ENCODE assay signal across 8 cellular contexts in genomic region chr12:104456417-104456949, GRCh38. TPM values are rescaled to one million over a fixed set of nuclear protein-coding genes. Genes with fewer than 3 reads are reported as not detected.
A peak's percentile ranks its signal among the peaks of the same experiment; 100 is the strongest.
DNase-seq lines count a peak whose midpoint lies in the region; ATAC-seq and TF ChIP-seq lines count a peak whose summit lies in the region.

TSS of gene CHST11 (plus strand) at chr12:104456948.

- peaks cover 40% of the 10 kb centered on the region for H3K4me1 Mint-ChIP-seq in activated CD4-positive, alpha-beta T cell treated with anti-CD3 and anti-CD28 coated beads, Interleukin-2, amount 10 ng/mL, durations not matched to agents 24 days and 14 days

- H3K27ac ChIP-seq in coronary artery: peak within 1 kb of the TSS; percentile 91 to 94

- peaks cover 2% of the 10 kb centered on the region for H3K27me3 Mint-ChIP-seq in activated CD4-positive, alpha-beta T cell treated with anti-CD3 and anti-CD28 coated beads, Interleukin-2, amount 10 ng/mL, durations not matched to agents 24 days and 14 days

- TF ChIP-seq CTCF in coronary artery (IDR thresholded peaks at IDR 0.05): peak; percentile 26

- intact Hi-C loops in activated CD4-positive, alpha-beta T cell treated with anti-CD3 and anti-CD28 coated beads, Interleukin-2, amount 10 ng/mL, durations not matched to agents 24 days and 14 days (cut with micrococcal nuclease): loop anchor here (2.0 to 5.0 kb wide), 10 partner anchors 76 to 876 kb away; partner anchors contain the start of genes C12orf75, SLC41A2 and WASHC4
- intact Hi-C loops in left colon (cut with DNase I, micrococcal nuclease): no loop called here

- ATAC-seq in GM18909 (IDR thresholded peaks at IDR 0.05; ENCODE audit: poor library complexity, unreplicated experiment) (peak; percentile 68), HG03196 (IDR thresholded peaks at IDR 0.05; ENCODE audit: unreplicated experiment) (peak; percentile 50), left colon (peak; percentile 76)

- no peaks in the 10 kb centered on the region for H3K9me3 Mint-ChIP-seq in activated CD4-positive, alpha-beta T cell treated with anti-CD3 and anti-CD28 coated beads, Interleukin-2, amount 10 ng/mL, durations not matched to agents 24 days and 14 days

- DNase-seq in AG08396 (ENCODE audit: low spot score) (peak; percentile 97), NCI-H524 (lab: John Stamatoyannopoulos, UW) (peak; percentile 74 to 85), coronary artery (ENCODE audit: low spot score) (peak; percentile 92), left colon (peak; percentile 68 to 75)
- peak; percentile 94 for DNase-seq in activated CD4-positive, alpha-beta T cell treated with anti-CD3 and anti-CD28 coated beads, Interleukin-2, amount 10 ng/mL, durations not matched to agents 24 days and 14 days
- DNase-seq in stimulated activated CD4-positive, alpha-beta T cell treated with anti-CD3 and anti-CD28 coated beads, Interleukin-1b, Interleukin-23, amount 100 ng/mL, for 24 hours (ENCODE audit: low read depth in 4 of 4, low spot score in 1 of 4): peak; percentile 41 to 71 (median 53)

- H3K4me3 ChIP-seq in coronary artery: peak within 1 kb of the TSS; percentile 90

- peak within 1 kb of the TSS; percentile 99 for H3K4me3 Mint-ChIP-seq in activated CD4-positive, alpha-beta T cell treated with anti-CD3 and anti-CD28 coated beads, Interleukin-2, amount 10 ng/mL, durations not matched to agents 24 days and 14 days

- H3K36me3 Mint-ChIP-seq in activated CD4-positive, alpha-beta T cell treated with anti-CD3 and anti-CD28 coated beads, Interleukin-2, amount 10 ng/mL, durations not matched to agents 24 days and 14 days (ENCODE audit: low read depth): peaks cover 6% of the 10 kb centered on the region

- H3K27ac Mint-ChIP-seq in activated CD4-positive, alpha-beta T cell treated with anti-CD3 and anti-CD28 coated beads, Interleukin-2, amount 10 ng/mL, durations not matched to agents 24 days and 14 days: peak within 1 kb of the TSS; percentile 97

RNA-seq across cellular contexts. Expression of gene CHST11, which starts in this region (rescaled TPM):
- total RNA-seq in activated CD4-positive, alpha-beta T cell treated with anti-CD3 and anti-CD28 coated beads, Interleukin-2, amount 10 ng/mL, durations not matched to agents 24 days and 14 days: 44.9 and 46.2 TPM in 2 replicates
- total RNA-seq in left colon: 1 to 10 TPM; 3.4 to 4.4 TPM

Comparison
In these comparisons a context has a peak if more than half of its experiments do, and no peak if none do; other contexts are left out.
1. Peak in every context shown above with its lines: DNase-seq, ATAC-seq, H3K4me3 ChIP-seq and H3K27ac ChIP-seq.